ENCODE assay signal across 16 cellular contexts in the genomic region with DNA sequence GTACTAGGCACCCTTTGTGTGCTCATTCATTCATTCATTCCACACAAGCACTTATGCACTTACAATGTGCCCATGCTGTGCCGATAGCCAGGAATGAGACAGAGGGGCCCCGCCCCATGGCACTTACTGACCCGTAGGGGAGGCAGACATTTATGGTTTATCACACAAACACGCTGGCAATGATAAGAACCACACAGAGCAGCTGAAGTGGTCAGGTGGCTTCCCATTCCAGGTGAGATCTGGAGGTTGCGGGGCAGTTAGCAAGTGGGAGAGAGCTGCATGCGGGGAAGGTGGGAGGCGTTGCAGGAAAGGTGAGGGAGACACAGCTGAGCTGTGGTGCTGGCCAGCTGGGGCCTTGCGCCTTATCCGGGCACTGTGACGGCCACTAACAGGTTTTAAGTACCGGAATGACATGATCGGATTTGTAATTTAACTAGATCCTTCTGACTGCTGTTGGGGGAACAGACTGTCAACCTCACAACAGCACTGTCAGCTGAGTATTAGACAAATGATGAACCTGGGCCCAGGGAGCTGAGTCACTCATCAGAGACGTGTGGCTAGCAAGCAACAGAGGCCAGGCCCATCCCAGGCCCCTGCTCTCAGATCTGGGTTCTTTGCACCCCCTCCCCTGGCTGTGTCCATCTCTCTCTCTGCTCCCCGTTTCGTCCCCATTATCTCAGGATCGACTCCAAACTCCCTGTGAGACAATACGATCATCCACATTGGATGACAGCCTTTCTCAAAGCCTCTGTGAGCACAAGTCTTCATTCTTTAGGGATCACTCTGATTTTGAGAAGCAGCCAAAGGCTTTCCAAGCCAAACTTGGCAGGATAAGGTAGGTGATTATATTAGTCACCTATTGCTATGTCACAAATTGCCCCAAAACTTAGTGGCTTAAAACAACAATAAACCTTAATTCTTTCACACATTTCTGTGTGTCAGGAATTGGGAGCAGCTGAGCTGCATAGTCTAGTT. TPM values are rescaled to one million over a fixed set of nuclear protein-coding genes. Genes with fewer than 3 reads are reported as not detected.
DNase-seq lines count a peak whose midpoint lies in the region; ATAC-seq and TF ChIP-seq lines count a peak whose summit lies in the region.
"Had no signal": no experiment of that assay in that cellular context is flagged by ENCODE, and none has a peak within 500 bp of the region (broad histone marks: within the 10 kb centered on the region; RNA-seq: fewer than 3 reads in every experiment).

No MANE protein-coding gene starts in this region.

- H3K4me1 ChIP-seq in breast epithelium: peaks cover 5 to 7% of the 10 kb centered on the region in 2 donors
- peaks cover 6% of the 10 kb centered on the region for H3K4me1 ChIP-seq in RWPE2 (ENCODE audit: insufficient read depth, poor library complexity, severe bottlenecking)
- no peaks in the 10 kb centered on the region for H3K4me1 ChIP-seq in upper lobe of left lung
- H3K4me1 ChIP-seq: SJSA1 had no signal

- H3K4me1 Mint-ChIP-seq in MCF 10A (ENCODE audit: insufficient read depth, unreplicated experiment): peaks cover 26% of the 10 kb centered on the region
- H3K4me1 Mint-ChIP-seq: activated CD4-positive, alpha-beta T cell treated with anti-CD3 and anti-CD28 coated beads for 36 hours; naive thymus-derived CD4-positive, alpha-beta T cell had no signal

- H3K9me3 ChIP-seq in breast epithelium (no peaks in the 10 kb centered on the region), RWPE2 (ENCODE audit: severe bottlenecking) (no peaks in the 10 kb centered on the region), upper lobe of left lung (no peaks in the 10 kb centered on the region)
- H3K9me3 ChIP-seq: SJSA1 had no signal

- intact Hi-C loops in MCF 10A (cut with micrococcal nuclease) (no loop called here), breast epithelium (cut with DNase I; ENCODE audit: low total_unique reads) (no loop called here)

- H3K36me3 ChIP-seq in breast epithelium (no peaks in the 10 kb centered on the region), RWPE2 (ENCODE audit: low read depth) (no peaks in the 10 kb centered on the region), upper lobe of left lung (no peaks in the 10 kb centered on the region)
- H3K36me3 ChIP-seq: SJSA1 had no signal

- H3K27ac Mint-ChIP-seq in MCF 10A (ENCODE audit: low read depth, unreplicated experiment): peak overlapping the region; percentile 76
- H3K27ac Mint-ChIP-seq: activated CD4-positive, alpha-beta T cell treated with anti-CD3 and anti-CD28 coated beads for 36 hours; naive thymus-derived CD4-positive, alpha-beta T cell had no signal

- H3K27ac ChIP-seq in breast epithelium (peak overlapping the region in 1 of 2 donors; percentile 32), RWPE2 (ENCODE audit: poor library complexity, severe bottlenecking) (no peak overlapping the region), upper lobe of left lung (no peak overlapping the region)
- H3K27ac ChIP-seq: SJSA1 had no signal

- no peaks in the 10 kb centered on the region for H3K9me3 Mint-ChIP-seq in MCF 10A (ENCODE audit: unreplicated experiment)
- H3K9me3 Mint-ChIP-seq: naive thymus-derived CD4-positive, alpha-beta T cell had no signal

- CTCF ChIA-PET in MCF 10A (lab: Yijun Ruan, JAX): interaction anchor here (0.7 to 1.6 kb wide), 5 partner anchors 9 to 218 kb away, joined by 3 to 10 read pairs (median 5); no protein-coding TSS in a partner anchor

- BruUV-seq in MCF 10A (replicated peaks; lab: Mats Ljungman, UMichigan): no TSS peak

- peak; percentile 61 for DNase-seq in MCF 10A (ENCODE audit: unreplicated experiment)
- no peak for DNase-seq in breast epithelium (ENCODE audit: low spot score in 2 of 2)
- no peak for DNase-seq in RWPE2 (ENCODE audit: low spot score)
- DNase-seq in foreskin fibroblast: peak; percentile 12 to 49
- DNase-seq in upper lobe of left lung: no peak
- DNase-seq in DMS53 treated with DMSO at 0.1 percent for 48 hours (lab: John Stamatoyannopoulos, UW; ENCODE audit: unreplicated experiment): no peak
- no peak for DNase-seq in effector CD8-positive, alpha-beta T cell (lab: John Stamatoyannopoulos, UW)
- DNase-seq: activated CD4-positive, alpha-beta T cell treated with anti-CD3 and anti-CD28 coated beads for 36 hours; activated effector memory CD4-positive, alpha-beta T cell treated with anti-CD3 and anti-CD28 coated beads, Interleukin-2, amount 50 U/mL, for 16 hours; GF-D8; naive thymus-derived CD4-positive, alpha-beta T cell; stimulated activated CD8-positive, alpha-beta memory T cell treated with anti-CD3 and anti-CD28 coated beads, Interleukin-4, amount 100 ng/mL, for 48 hours had no signal

- no peak for TF ChIP-seq POLR2A in breast epithelium (IDR thresholded peaks at IDR 0.05)
- no peak for TF ChIP-seq POLR2A in upper lobe of left lung (IDR thresholded peaks at IDR 0.05)

- POLR2A ChIA-PET in MCF 10A (lab: Yijun Ruan, JAX): interaction anchor here (0.6 to 1.4 kb wide), 4 partner anchors 9 to 166 kb away, joined by 3 to 5 read pairs (median 4); no protein-coding TSS in a partner anchor

- no peak overlapping the region for H3K4me3 ChIP-seq in breast epithelium
- no peak overlapping the region for H3K4me3 ChIP-seq in RWPE2 (ENCODE audit: severe bottlenecking)
- no peak overlapping the region for H3K4me3 ChIP-seq in foreskin fibroblast (ENCODE audit: low read depth in 1 of 2, low read length in 2 of 2)
- no peak overlapping the region for H3K4me3 ChIP-seq in upper lobe of left lung
- H3K4me3 ChIP-seq: K562, SJSA1 had no signal

- H3K4me3 Mint-ChIP-seq in MCF 10A (ENCODE audit: unreplicated experiment): no peak overlapping the region
- H3K4me3 Mint-ChIP-seq: activated CD4-positive, alpha-beta T cell treated with anti-CD3 and anti-CD28 coated beads for 36 hours; naive thymus-derived CD4-positive, alpha-beta T cell had no signal

- H3K27me3 ChIP-seq in breast epithelium (no peaks in the 10 kb centered on the region), RWPE2 (ENCODE audit: insufficient read depth, poor library complexity, severe bottlenecking) (no peaks in the 10 kb centered on the region), upper lobe of left lung (no peaks in the 10 kb centered on the region)
- H3K27me3 ChIP-seq: SJSA1 had no signal

- no peak for TF ChIP-seq EP300 in upper lobe of left lung (IDR thresholded peaks at IDR 0.05)

- H3K36me3 Mint-ChIP-seq in MCF 10A (ENCODE audit: insufficient read depth, unreplicated experiment): no peaks in the 10 kb centered on the region
- H3K36me3 Mint-ChIP-seq: naive thymus-derived CD4-positive, alpha-beta T cell had no signal

- H3K27me3 Mint-ChIP-seq in MCF 10A (ENCODE audit: insufficient read depth, unreplicated experiment): no peaks in the 10 kb centered on the region
- H3K27me3 Mint-ChIP-seq: activated CD4-positive, alpha-beta T cell treated with anti-CD3 and anti-CD28 coated beads for 36 hours had no signal

- ATAC-seq in RWPE2 (ENCODE audit: low read depth): peak; percentile 85
- ATAC-seq in upper lobe of left lung (ENCODE audit: low FRiP score in 2 of 2): peak; percentile 28 to 50
- no peak for ATAC-seq in HG02970 (IDR thresholded peaks at IDR 0.05; ENCODE audit: low FRiP score, unreplicated experiment)
- ATAC-seq: activated CD4-positive, alpha-beta T cell treated with anti-CD3 and anti-CD28 coated beads for 36 hours; K562; naive thymus-derived CD4-positive, alpha-beta T cell had no signal

- TF ChIP-seq CTCF in MCF 10A (IDR thresholded peaks at IDR 0.05; ENCODE audit: unreplicated experiment) (no peak), breast epithelium (IDR thresholded peaks at IDR 0.05) (no peak), RWPE2 (IDR thresholded peaks at IDR 0.05; ENCODE audit: poor library complexity, severe bottlenecking) (no peak), foreskin fibroblast (IDR thresholded peaks at IDR 0.05; ENCODE audit: low read depth, low read length) (no peak), upper lobe of left lung (IDR thresholded peaks at IDR 0.05) (no peak)

- WGBS in upper lobe of left lung, 2 donors: 71 to 85% methylated on average over 14 to 16 of the region's 17 CpGs

RNA-seq across cellular contexts. Expression of gene RASD2, which starts 28.4 kb away (rescaled TPM):
- total RNA-seq in MCF 10A (2022): not detected in 2 replicates
- 1 to 10 TPM in 1 of 3 donors, under 1 TPM in 2; 0.16 to 1.3 (median 0.88) TPM for total RNA-seq in breast epithelium
- total RNA-seq in upper lobe of left lung: 1 to 10 TPM in 4 of 6 donors, under 1 TPM in 2; 0.49 to 4.2 (median 1.7) TPM
- total RNA-seq: dermis microvascular lymphatic vessel endothelial cell, SJSA1 had no signal

RNA-seq across cellular contexts. Expression of gene MB, which starts 48.1 kb away (rescaled TPM):
- not detected in 2 replicates for total RNA-seq in MCF 10A (2022)
- 10 to 100 TPM in 1 of 3 donors, 1 to 10 TPM in 1, under 1 TPM in 1; 0.48 to 13.1 (median 10.0) TPM for total RNA-seq in breast epithelium
- 1 to 10 TPM in 1 of 6 donors, under 1 TPM in 2, not detected in 3; 0.46 to 1.1 (median 0.98) TPM for total RNA-seq in upper lobe of left lung
- total RNA-seq: activated CD4-positive, alpha-beta T cell treated with anti-CD3 and anti-CD28 coated beads for 36 hours; dermis microvascular lymphatic vessel endothelial cell; K562; SJSA1 had no signal

Comparison
In these comparisons a context has a peak if more than half of its experiments do, and no peak if none do; other contexts are left out.
1. DNase-seq: peak in MCF 10A (single experiment) and foreskin fibroblast (2 of 2); none in breast epithelium (0 of 2), RWPE2 (single experiment), upper lobe of left lung (0 of 2), DMS53 treated with DMSO at 0.1 percent for 48 hours (single experiment) and effector CD8-positive, alpha-beta T cell (single experiment).